In the genomic region with DNA sequence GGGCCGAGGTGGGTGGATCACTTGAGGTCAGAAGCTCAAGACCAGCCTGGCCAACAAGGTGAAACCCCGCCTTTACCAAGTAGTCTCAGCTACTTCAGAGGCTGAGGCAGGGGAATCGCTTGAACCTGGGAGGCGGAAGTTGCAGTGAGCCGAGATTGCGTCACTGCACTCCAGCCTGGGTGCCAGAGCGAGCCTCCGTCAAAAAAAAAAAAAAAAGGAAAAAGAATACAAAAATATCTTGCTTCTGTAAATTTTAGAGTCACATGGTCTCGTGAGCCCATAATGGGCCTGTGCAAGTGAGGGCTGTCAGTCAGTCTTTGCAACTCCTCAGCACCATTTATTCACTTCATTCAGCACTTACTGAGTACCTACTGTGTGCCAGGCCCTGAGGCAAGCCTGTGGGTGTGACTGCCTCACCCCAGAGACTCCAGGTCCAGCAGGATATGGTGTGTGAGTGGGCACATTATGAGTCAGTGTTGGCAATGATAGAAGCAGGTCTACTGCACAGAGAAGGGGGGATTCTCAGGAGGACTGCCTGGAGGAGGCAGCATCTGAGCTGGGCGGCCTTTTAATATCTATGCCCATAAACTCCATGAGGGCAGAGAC, we compare ENCODE assay signal across 9 cellular contexts. TPM values are rescaled to one million over a fixed set of nuclear protein-coding genes. Genes with fewer than 3 reads are reported as not detected.
DNase-seq lines count a peak whose midpoint lies in the region; ATAC-seq and TF ChIP-seq lines count a peak whose summit lies in the region.
"Had no signal": no experiment of that assay in that cellular context is flagged by ENCODE, and none has a peak within 500 bp of the region (broad histone marks: within the 10 kb centered on the region; RNA-seq: fewer than 3 reads in every experiment).

No MANE protein-coding gene starts in this region.

- ATAC-seq in HG02884 (IDR thresholded peaks at IDR 0.05; ENCODE audit: unreplicated experiment) (no peak), gastrocnemius medialis (no peak)

- H3K27me3 ChIP-seq in gastrocnemius medialis: no peaks in the 10 kb centered on the region

- DNase-seq in SKM-1 treated with dmso at 0.1 percent for 144 hours (lab: John Stamatoyannopoulos, UW; ENCODE audit: unreplicated experiment): peak; percentile 70
- DNase-seq in SKM-1 (lab: John Stamatoyannopoulos, UW; ENCODE audit: unreplicated experiment): no peak
- peak; percentile 24 to 35 for DNase-seq in cardiac fibroblast (ENCODE audit: low read depth in 2 of 2)
- DNase-seq in stimulated activated CD8-positive, alpha-beta memory T cell treated with anti-CD3 and anti-CD28 coated beads, Interleukin-4, amount 100 ng/mL, for 24 hours (ENCODE audit: low read depth): peak; percentile 13
- DNase-seq in NCI-H446 treated with DMSO at 0.1 percent for 48 hours (lab: John Stamatoyannopoulos, UW): no peak
- DNase-seq in gastrocnemius medialis: no peak

- no peak for TF ChIP-seq CTCF in cardiac fibroblast (IDR thresholded peaks at IDR 0.05; ENCODE audit: low read depth, low read length)
- TF ChIP-seq CTCF in gastrocnemius medialis (IDR thresholded peaks at IDR 0.05 in 4 of 5, conservative IDR thresholded peaks at IDR 0.05 in 1 of 5): no peak

- H3K4me3 ChIP-seq in cardiac fibroblast (replicated peaks in 1 of 2; ENCODE audit: low read depth in 2 of 2, low read length in 2 of 2): no peak overlapping the region
- no peak overlapping the region for H3K4me3 ChIP-seq in gastrocnemius medialis

- no peak overlapping the region for H3K27ac ChIP-seq in gastrocnemius medialis
- H3K27ac ChIP-seq: 22Rv1 had no signal

- TF ChIP-seq RAD21 in Ishikawa (IDR thresholded peaks at IDR 0.05; ENCODE audit: low read depth): no peak

- H3K4me1 ChIP-seq in gastrocnemius medialis: peaks cover 16% of the 10 kb centered on the region in 2 donors

- TF ChIP-seq EP300 in Ishikawa (IDR thresholded peaks at IDR 0.05; ENCODE audit: borderline replicate concordance): no peak

- intact Hi-C loops in gastrocnemius medialis (cut with DNase I; ENCODE audit: low total_unique reads): no loop called here

- H3K9me3 ChIP-seq in gastrocnemius medialis: no peaks in the 10 kb centered on the region

- TF ChIP-seq POLR2A in gastrocnemius medialis (IDR thresholded peaks at IDR 0.05): no peak

- no peaks in the 10 kb centered on the region for H3K36me3 ChIP-seq in gastrocnemius medialis

- in situ Hi-C loops in gastrocnemius medialis (cut with MboI; ENCODE audit: low sequenced_read_pairs in 4 of 4): no loop called here

TF ChIP-seq in Ishikawa, 13 proteins besides CTCF, POLR2A, EP300 and RAD21:
- TF ChIP-seq CREB1 (IDR thresholded peaks at IDR 0.05; ENCODE audit: low read depth) (no peak), CEBPB (IDR thresholded peaks at IDR 0.05) (peak; percentile 89)

RNA-seq across cellular contexts. Expression of a gene that starts 46.7 kb away (rescaled TPM):
- total RNA-seq in gastrocnemius medialis: 100 to 1,000 TPM in 1 of 4 donors, 10 to 100 TPM in 3; 72.0 to 101 (median 85.5) TPM

Comparison
In these comparisons a context has a peak if more than half of its experiments do, and no peak if none do; other contexts are left out.
1. DNase-seq: peak in SKM-1 treated with dmso at 0.1 percent for 144 hours (single experiment), cardiac fibroblast (2 of 2) and stimulated activated CD8-positive, alpha-beta memory T cell treated with anti-CD3 and anti-CD28 coated beads, Interleukin-4, amount 100 ng/mL, for 24 hours (single experiment); none in SKM-1 (single experiment), NCI-H446 treated with DMSO at 0.1 percent for 48 hours (single experiment) and gastrocnemius medialis (0 of 2).